In the genomic region with DNA sequence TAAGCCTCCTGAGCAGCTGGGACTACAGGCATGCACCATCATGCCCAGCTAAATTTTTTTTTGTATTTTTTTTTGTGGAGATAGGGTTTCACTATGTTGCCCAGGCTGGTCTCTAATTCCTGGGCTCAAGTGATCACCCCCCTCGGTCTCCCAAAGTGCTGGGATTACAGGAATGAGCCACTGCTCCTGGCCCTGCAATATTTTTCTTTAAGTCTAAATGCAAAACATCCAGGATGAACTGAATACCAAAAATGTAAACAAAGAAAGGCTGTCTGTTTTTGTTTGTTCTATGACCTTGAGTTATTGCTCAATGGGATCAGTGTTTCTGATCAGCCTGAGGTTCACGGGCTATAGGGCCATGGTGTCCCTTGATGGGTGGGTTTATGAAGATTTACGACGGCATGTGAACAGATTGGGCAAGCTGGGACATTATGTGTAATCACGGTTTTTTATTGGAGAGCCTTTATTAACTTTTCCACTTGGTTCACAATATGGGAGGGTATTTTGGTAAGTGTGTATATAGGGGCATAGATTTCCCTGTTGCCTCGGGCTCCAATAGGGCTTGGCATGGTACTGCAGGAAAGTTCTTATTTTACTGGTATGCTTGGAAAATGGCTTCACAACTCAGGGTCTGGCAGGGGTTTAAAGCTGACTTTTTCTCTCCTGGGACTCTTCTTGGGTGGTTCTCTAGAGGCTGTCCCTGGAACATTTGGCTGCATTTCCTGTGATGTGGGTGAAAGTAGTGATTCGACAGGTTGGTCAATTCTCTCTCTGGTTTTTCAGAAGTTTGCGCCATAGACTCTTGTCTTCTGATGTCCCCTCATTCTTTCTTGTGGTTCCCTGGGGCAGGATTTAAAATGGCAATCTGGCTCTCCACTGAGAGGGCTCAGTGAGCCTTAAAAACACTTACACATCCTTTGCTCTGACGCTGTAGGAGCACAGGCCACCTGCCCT, we compare ENCODE assay signal across 1 cellular context.
TF ChIP-seq lines count a peak whose summit lies in the region.

No MANE protein-coding gene starts in this region.

TF ChIP-seq in HepG2, 621 proteins besides CTCF, POLR2A, EP300 and RAD21 (continued from another document and continues in another):
- TF ChIP-seq HIC2 (CRISPR knock-in tag; IDR thresholded peaks at IDR 0.05; ENCODE audit: low read depth) (no peak), NBN (conservative IDR thresholded peaks at IDR 0.05) (no peak), TEAD3 (CRISPR knock-in tag; optimal IDR thresholded peaks at IDR 0.05; ENCODE audit: borderline replicate concordance) (peak; percentile 58), ATF1 (CRISPR knock-in tag; IDR thresholded peaks at IDR 0.05) (0 out of 2 replicates have a peak, but pooled peaks have one; percentile 33), ZSCAN25 (CRISPR knock-in tag; IDR thresholded peaks at IDR 0.05) (no peak), HNRNPK (IDR thresholded peaks at IDR 0.05; ENCODE audit: low read depth, low read length, poor library complexity, severe bottlenecking) (no peak), TAF1 (CRISPR knock-in tag; IDR thresholded peaks at IDR 0.05) (no peak), DR1 (CRISPR knock-in tag; IDR thresholded peaks at IDR 0.05) (no peak), ZNF768 (CRISPR knock-in tag; IDR thresholded peaks at IDR 0.05) (no peak), HES4 (CRISPR knock-in tag; IDR thresholded peaks at IDR 0.05; ENCODE audit: borderline replicate concordance) (no peak), ZNF251 (CRISPR knock-in tag; IDR thresholded peaks at IDR 0.05) (no peak), SP2 (CRISPR knock-in tag; IDR thresholded peaks at IDR 0.05) (no peak), ZKSCAN1 (IDR thresholded peaks at IDR 0.05; ENCODE audit: low read length) (no peak), ELF1 (CRISPR knock-in tag; IDR thresholded peaks at IDR 0.05) (peak; percentile 23; the same call in 1 of the 2 replicates), ZNF713 (CRISPR knock-in tag; IDR thresholded peaks at IDR 0.05) (no peak), HNRNPL (IDR thresholded peaks at IDR 0.05; ENCODE audit: low read depth, low read length) (no peak), RARG (CRISPR knock-in tag; IDR thresholded peaks at IDR 0.05; ENCODE audit: low read depth) (no peak), SMAD9 (CRISPR knock-in tag; IDR thresholded peaks at IDR 0.05) (no peak), TSC22D2 (CRISPR knock-in tag; IDR thresholded peaks at IDR 0.05; ENCODE audit: borderline replicate concordance) (no peak), RFXAP (CRISPR knock-in tag; IDR thresholded peaks at IDR 0.05; ENCODE audit: borderline replicate concordance) (no peak), ZNF230 (CRISPR knock-in tag; IDR thresholded peaks at IDR 0.05) (no peak), HMGA1 (CRISPR knock-in tag; conservative IDR thresholded peaks at IDR 0.05) (no peak), CHD2 (IDR thresholded peaks at IDR 0.05; ENCODE audit: low read depth, low read length) (no peak), ZNF652 (CRISPR knock-in tag; IDR thresholded peaks at IDR 0.05; ENCODE audit: borderline replicate concordance, low read depth) (peak; percentile 44), NFKB2 (CRISPR knock-in tag; IDR thresholded peaks at IDR 0.05; ENCODE audit: borderline replicate concordance) (no peak), SUZ12 (IDR thresholded peaks at IDR 0.05; ENCODE audit: low read depth, low read length) (no peak), NFRKB (IDR thresholded peaks at IDR 0.05) (no peak), CEBPZ (IDR thresholded peaks at IDR 0.05; ENCODE audit: low read length) (no peak), MTF2 (CRISPR knock-in tag; IDR thresholded peaks at IDR 0.05; ENCODE audit: borderline replicate concordance) (peak; percentile 44; the same call in 1 of the 2 replicates), KLF12 (CRISPR knock-in tag; IDR thresholded peaks at IDR 0.05; ENCODE audit: borderline replicate concordance) (0 out of 2 replicates have a peak, but pooled peaks have one; percentile 46), PITX1 (CRISPR knock-in tag; IDR thresholded peaks at IDR 0.05) (peak; percentile 59; the same call in 1 of the 2 replicates), NCOA1 (CRISPR knock-in tag; IDR thresholded peaks at IDR 0.05) (0 out of 2 replicates have a peak, but pooled peaks have one; percentile 33), SMAD3 (CRISPR knock-in tag; IDR thresholded peaks at IDR 0.05) (peak; percentile 82), ZNF629 (CRISPR knock-in tag; conservative IDR thresholded peaks at IDR 0.05) (0 out of 2 replicates have a peak, but pooled peaks have one; percentile 33), MBNL3 (CRISPR knock-in tag; conservative IDR thresholded peaks at IDR 0.05) (no peak), PHF20 (CRISPR knock-in tag; IDR thresholded peaks at IDR 0.05) (no peak), PHF21A (CRISPR knock-in tag; IDR thresholded peaks at IDR 0.05) (peak; percentile 60; the same call in 1 of the 2 replicates), FOXK1 (CRISPR knock-in tag; IDR thresholded peaks at IDR 0.05; ENCODE audit: borderline replicate concordance, low read depth) (peak; percentile 96; the same call in 1 of the 2 replicates), MAZ (IDR thresholded peaks at IDR 0.05; ENCODE audit: borderline replicate concordance, low read depth, low read length) (no peak), MAZ (CRISPR knock-in tag; IDR thresholded peaks at IDR 0.05; ENCODE audit: low read depth) (no peak), ATAD3A (CRISPR knock-in tag; IDR thresholded peaks at IDR 0.05) (no peak), ARNT (IDR thresholded peaks at IDR 0.05) (no peak), RBM22 (optimal IDR thresholded peaks at IDR 0.05; ENCODE audit: low read length) (no peak), RXRB (CRISPR knock-in tag; IDR thresholded peaks at IDR 0.05; ENCODE audit: borderline replicate concordance) (peak; percentile 74), ETV6 (CRISPR knock-in tag; conservative IDR thresholded peaks at IDR 0.05) (no peak), MZF1 (CRISPR knock-in tag; IDR thresholded peaks at IDR 0.05; ENCODE audit: borderline replicate concordance) (no peak), CHCHD3 (CRISPR knock-in tag; IDR thresholded peaks at IDR 0.05) (no peak), GATAD2A (CRISPR knock-in tag; IDR thresholded peaks at IDR 0.05) (peak; percentile 98), ZNF138 (CRISPR knock-in tag; IDR thresholded peaks at IDR 0.05; ENCODE audit: low read depth) (no peak), ZNF318 (CRISPR knock-in tag; IDR thresholded peaks at IDR 0.05) (no peak), HDAC1 (CRISPR knock-in tag; IDR thresholded peaks at IDR 0.05) (peak; percentile 63), RBAK (CRISPR knock-in tag; IDR thresholded peaks at IDR 0.05) (no peak), NFIC (IDR thresholded peaks at IDR 0.05; ENCODE audit: low read length) (no peak), ZNF549 (CRISPR knock-in tag; IDR thresholded peaks at IDR 0.05) (no peak), POGK (CRISPR knock-in tag; conservative IDR thresholded peaks at IDR 0.05) (peak; percentile 63; the same call in 1 of the 2 replicates)
- TF ChIP-seq, protein P1, sequence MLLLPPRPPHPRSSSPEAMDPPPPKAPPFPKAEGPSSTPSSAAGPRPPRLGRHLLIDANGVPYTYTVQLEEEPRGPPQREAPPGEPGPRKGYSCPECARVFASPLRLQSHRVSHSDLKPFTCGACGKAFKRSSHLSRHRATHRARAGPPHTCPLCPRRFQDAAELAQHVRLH (CRISPR knock-in tag; IDR thresholded peaks at IDR 0.05; ENCODE audit: borderline replicate concordance, low read depth): peak; percentile 46; the same call in 1 of the 2 replicates
